1 cellular context compared by ENCODE assay signal in the genomic region with DNA sequence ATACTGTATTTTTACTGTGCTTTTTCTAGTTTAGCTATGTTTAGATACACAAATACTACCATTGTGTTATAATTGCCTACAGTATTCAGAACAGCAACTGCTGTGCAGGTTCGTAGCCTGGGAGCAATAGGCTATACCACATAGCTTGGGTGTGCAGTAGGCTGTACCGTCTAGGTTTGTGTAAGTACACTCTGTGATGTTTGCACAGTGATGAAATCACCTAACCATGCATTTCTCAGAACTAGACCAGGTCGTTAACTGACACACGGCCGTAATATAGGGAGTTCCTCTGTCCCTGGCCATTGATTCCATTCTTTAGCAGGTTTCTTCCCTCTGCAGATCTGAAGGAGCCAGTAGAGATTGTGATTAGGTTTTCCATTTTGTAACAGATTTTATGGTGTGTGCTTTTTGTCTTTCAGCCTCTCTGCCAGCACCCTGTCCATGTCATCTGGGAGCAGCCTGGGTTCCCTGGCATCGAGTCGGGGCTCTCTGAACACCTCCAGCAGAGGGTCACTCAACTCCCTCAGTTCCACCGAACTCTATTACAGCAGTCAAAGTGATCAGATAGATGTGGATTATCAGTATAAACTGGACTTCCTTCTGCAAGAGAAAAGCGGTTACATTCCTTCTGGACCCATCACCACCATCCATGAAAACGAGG.
TF ChIP-seq lines count a peak whose summit lies in the region.

No MANE protein-coding gene starts in this region.

TF ChIP-seq in HepG2, 621 proteins besides CTCF, POLR2A, EP300 and RAD21 (continued from another document):
- TF ChIP-seq, protein P1, sequence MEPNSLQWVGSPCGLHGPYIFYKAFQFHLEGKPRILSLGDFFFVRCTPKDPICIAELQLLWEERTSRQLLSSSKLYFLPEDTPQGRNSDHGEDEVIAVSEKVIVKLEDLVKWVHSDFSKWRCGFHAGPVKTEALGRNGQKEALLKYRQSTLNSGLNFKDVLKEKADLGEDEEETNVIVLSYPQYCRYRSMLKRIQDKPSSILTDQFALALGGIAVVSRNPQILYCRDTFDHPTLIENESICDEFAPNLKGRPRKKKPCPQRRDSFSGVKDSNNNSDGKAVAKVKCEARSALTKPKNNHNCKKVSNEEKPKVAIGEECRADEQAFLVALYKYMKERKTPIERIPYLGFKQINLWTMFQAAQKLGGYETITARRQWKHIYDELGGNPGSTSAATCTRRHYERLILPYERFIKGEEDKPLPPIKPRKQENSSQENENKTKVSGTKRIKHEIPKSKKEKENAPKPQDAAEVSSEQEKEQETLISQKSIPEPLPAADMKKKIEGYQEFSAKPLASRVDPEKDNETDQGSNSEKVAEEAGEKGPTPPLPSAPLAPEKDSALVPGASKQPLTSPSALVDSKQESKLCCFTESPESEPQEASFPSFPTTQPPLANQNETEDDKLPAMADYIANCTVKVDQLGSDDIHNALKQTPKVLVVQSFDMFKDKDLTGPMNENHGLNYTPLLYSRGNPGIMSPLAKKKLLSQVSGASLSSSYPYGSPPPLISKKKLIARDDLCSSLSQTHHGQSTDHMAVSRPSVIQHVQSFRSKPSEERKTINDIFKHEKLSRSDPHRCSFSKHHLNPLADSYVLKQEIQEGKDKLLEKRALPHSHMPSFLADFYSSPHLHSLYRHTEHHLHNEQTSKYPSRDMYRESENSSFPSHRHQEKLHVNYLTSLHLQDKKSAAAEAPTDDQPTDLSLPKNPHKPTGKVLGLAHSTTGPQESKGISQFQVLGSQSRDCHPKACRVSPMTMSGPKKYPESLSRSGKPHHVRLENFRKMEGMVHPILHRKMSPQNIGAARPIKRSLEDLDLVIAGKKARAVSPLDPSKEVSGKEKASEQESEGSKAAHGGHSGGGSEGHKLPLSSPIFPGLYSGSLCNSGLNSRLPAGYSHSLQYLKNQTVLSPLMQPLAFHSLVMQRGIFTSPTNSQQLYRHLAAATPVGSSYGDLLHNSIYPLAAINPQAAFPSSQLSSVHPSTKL (CRISPR knock-in tag; IDR thresholded peaks at IDR 0.05), result peak; percentile 87
TF ChIP-seq in HepG2: peak in this region for 66.
